In the genomic region with DNA sequence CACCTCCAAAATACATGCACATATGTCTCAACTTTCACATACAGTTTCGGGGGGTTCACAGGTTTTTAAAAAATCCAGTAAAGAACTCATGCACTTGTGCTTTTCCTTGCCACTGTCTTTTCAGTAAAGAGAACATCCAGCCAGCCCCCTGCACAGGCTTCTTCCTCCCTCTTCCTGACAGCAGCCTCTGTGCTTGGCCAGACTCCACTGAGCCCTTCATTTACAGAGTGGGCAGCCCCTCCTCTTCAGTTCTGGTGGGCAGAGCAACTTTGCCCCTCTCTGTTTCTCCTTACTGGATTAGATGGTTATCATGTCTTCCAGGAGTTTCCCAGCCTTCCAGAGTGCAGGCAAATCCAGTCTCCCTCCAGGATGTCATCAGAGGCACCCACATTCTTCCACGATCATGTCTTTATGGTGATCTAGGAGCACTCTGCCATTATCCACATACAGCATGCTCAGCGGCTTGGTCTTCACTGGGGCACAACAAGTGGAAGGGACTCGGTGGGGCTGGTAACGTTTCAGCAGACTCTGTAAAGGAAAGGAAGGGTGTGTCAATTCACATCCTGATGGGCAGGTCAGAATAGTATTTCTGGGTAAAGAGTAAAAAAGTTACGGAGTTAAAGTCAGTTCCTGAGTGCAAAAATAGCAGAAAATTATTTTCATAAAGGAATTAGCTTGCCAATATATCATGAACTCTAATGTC, we compare ENCODE assay signal across 1 cellular context.
TF ChIP-seq lines count a peak whose summit lies in the region.

No MANE protein-coding gene starts in this region.

TF ChIP-seq in SK-N-SH, 30 proteins besides CTCF, POLR2A, EP300 and RAD21:
- no peak for TF ChIP-seq RFX5 (IDR thresholded peaks at IDR 0.05; ENCODE audit: low read length)
- TF ChIP-seq, protein P1, sequence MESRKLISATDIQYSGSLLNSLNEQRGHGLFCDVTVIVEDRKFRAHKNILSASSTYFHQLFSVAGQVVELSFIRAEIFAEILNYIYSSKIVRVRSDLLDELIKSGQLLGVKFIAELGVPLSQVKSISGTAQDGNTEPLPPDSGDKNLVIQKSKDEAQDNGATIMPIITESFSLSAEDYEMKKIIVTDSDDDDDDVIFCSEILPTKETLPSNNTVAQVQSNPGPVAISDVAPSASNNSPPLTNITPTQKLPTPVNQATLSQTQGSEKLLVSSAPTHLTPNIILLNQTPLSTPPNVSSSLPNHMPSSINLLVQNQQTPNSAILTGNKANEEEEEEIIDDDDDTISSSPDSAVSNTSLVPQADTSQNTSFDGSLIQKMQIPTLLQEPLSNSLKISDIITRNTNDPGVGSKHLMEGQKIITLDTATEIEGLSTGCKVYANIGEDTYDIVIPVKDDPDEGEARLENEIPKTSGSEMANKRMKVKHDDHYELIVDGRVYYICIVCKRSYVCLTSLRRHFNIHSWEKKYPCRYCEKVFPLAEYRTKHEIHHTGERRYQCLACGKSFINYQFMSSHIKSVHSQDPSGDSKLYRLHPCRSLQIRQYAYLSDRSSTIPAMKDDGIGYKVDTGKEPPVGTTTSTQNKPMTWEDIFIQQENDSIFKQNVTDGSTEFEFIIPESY (IDR thresholded peaks at IDR 0.05; ENCODE audit: borderline replicate concordance, low read depth), result no peak
- TF ChIP-seq RCOR1 (IDR thresholded peaks at IDR 0.05; ENCODE audit: low read length), result no peak
- TF ChIP-seq, protein P2, sequence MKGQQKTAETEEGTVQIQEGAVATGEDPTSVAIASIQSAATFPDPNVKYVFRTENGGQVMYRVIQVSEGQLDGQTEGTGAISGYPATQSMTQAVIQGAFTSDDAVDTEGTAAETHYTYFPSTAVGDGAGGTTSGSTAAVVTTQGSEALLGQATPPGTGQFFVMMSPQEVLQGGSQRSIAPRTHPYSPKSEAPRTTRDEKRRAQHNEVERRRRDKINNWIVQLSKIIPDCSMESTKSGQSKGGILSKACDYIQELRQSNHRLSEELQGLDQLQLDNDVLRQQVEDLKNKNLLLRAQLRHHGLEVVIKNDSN (IDR thresholded peaks at IDR 0.05; ENCODE audit: borderline replicate concordance, low read depth), result no peak
- no peak for TF ChIP-seq MXI1 (IDR thresholded peaks at IDR 0.05; ENCODE audit: low read depth, low read length)
- TF ChIP-seq EZH2phosphoT487 (IDR thresholded peaks at IDR 0.05; ENCODE audit: borderline replicate concordance, low read depth), result no peak
- TF ChIP-seq NRF1 (IDR thresholded peaks at IDR 0.05; ENCODE audit: low read depth, low read length), result no peak
- no peak for TF ChIP-seq YY1 (IDR thresholded peaks at IDR 0.05; ENCODE audit: low read depth)
- TF ChIP-seq TAF1 (IDR thresholded peaks at IDR 0.05; ENCODE audit: borderline replicate concordance, low read depth, low read length), result no peak
- no peak for TF ChIP-seq POLR2AphosphoS5 (IDR thresholded peaks at IDR 0.05; ENCODE audit: low read depth, low read length)
- no peak for TF ChIP-seq FOSL2 (IDR thresholded peaks at IDR 0.05; ENCODE audit: borderline replicate concordance, low read depth)
- TF ChIP-seq CHD2 (IDR thresholded peaks at IDR 0.05; ENCODE audit: low read length, partially characterized antibody), result no peak
- TF ChIP-seq MEF2A (IDR thresholded peaks at IDR 0.05; ENCODE audit: borderline replicate concordance, low read depth), result no peak
- TF ChIP-seq, protein P3, sequence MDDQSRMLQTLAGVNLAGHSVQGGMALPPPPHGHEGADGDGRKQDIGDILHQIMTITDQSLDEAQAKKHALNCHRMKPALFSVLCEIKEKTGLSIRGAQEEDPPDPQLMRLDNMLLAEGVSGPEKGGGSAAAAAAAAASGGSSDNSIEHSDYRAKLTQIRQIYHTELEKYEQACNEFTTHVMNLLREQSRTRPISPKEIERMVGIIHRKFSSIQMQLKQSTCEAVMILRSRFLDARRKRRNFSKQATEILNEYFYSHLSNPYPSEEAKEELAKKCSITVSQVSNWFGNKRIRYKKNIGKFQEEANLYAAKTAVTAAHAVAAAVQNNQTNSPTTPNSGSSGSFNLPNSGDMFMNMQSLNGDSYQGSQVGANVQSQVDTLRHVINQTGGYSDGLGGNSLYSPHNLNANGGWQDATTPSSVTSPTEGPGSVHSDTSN (IDR thresholded peaks at IDR 0.05), result no peak
- TF ChIP-seq USF2 (IDR thresholded peaks at IDR 0.05; ENCODE audit: borderline replicate concordance, low read depth, low read length), result no peak
- no peak for TF ChIP-seq SIN3A (IDR thresholded peaks at IDR 0.05; ENCODE audit: borderline replicate concordance, low read depth, low read length)
- TF ChIP-seq ELF1 (IDR thresholded peaks at IDR 0.05), result no peak
- TF ChIP-seq GATA2 (CRISPR knock-in tag; IDR thresholded peaks at IDR 0.05), result no peak
- TF ChIP-seq JUND (IDR thresholded peaks at IDR 0.05), result no peak
